Comparison of ENCODE assay signal across 1 cellular context in the genomic region with DNA sequence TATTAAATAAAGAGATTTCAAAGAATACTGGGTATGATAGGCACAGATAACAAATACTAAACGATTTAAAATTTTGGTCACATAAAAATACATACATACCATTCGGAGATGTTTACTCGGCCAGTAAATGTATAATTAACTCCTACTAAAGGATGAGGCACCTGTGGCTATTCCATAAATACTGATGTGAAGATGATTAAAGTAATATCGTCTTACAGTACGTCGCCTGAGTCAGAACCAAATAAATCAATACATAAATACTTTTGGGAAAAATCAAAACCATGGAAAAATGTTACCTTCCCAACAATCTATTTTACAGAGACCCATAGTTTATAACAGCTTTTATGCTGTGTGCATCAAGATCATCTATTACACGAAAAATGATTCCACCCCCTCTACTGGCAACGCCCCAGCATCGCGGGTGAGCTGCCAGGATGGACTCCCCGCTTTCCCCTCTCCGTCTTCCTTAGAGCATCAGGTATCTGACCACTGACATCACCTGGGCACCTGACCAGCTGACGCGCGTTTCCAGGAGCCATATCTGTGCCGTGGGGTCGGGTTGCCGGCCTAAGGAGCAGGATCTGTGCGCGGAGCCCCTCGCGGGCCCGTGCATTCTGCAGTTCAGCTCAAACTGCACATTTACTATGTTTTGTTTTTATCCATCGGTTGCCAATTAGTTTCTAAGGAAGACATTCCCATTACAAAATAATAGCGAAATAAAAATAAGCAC.
TF ChIP-seq lines count a peak whose summit lies in the region.

No MANE protein-coding gene starts in this region.

TF ChIP-seq in HepG2, 621 proteins besides CTCF, POLR2A, EP300 and RAD21 (continues in another document):
- TF ChIP-seq ZSCAN20 (CRISPR knock-in tag; IDR thresholded peaks at IDR 0.05; ENCODE audit: borderline replicate concordance) = no peak
- TF ChIP-seq SOX5 (CRISPR knock-in tag; IDR thresholded peaks at IDR 0.05; ENCODE audit: borderline replicate concordance) = peak; percentile 34
- TF ChIP-seq REPIN1 (CRISPR knock-in tag; IDR thresholded peaks at IDR 0.05; ENCODE audit: borderline replicate concordance, low read depth) = no peak; the same call in 1 of the 2 replicates
- no peak for TF ChIP-seq ZNF431 (CRISPR knock-in tag; IDR thresholded peaks at IDR 0.05; ENCODE audit: borderline replicate concordance, low read depth)
- 0 out of 2 replicates have a peak, but pooled peaks have one; percentile 6 for TF ChIP-seq MIER3 (CRISPR knock-in tag; IDR thresholded peaks at IDR 0.05; ENCODE audit: borderline replicate concordance)
- TF ChIP-seq, protein P1, sequence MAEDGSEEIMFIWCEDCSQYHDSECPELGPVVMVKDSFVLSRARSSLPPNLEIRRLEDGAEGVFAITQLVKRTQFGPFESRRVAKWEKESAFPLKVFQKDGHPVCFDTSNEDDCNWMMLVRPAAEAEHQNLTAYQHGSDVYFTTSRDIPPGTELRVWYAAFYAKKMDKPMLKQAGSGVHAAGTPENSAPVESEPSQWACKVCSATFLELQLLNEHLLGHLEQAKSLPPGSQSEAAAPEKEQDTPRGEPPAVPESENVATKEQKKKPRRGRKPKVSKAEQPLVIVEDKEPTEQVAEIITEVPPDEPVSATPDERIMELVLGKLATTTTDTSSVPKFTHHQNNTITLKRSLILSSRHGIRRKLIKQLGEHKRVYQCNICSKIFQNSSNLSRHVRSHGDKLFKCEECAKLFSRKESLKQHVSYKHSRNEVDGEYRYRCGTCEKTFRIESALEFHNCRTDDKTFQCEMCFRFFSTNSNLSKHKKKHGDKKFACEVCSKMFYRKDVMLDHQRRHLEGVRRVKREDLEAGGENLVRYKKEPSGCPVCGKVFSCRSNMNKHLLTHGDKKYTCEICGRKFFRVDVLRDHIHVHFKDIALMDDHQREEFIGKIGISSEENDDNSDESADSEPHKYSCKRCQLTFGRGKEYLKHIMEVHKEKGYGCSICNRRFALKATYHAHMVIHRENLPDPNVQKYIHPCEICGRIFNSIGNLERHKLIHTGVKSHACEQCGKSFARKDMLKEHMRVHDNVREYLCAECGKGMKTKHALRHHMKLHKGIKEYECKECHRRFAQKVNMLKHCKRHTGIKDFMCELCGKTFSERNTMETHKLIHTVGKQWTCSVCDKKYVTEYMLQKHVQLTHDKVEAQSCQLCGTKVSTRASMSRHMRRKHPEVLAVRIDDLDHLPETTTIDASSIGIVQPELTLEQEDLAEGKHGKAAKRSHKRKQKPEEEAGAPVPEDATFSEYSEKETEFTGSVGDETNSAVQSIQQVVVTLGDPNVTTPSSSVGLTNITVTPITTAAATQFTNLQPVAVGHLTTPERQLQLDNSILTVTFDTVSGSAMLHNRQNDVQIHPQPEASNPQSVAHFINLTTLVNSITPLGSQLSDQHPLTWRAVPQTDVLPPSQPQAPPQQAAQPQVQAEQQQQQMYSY (CRISPR knock-in tag; IDR thresholded peaks at IDR 0.05) = no peak
- no peak for TF ChIP-seq ZNF318 (CRISPR knock-in tag; IDR thresholded peaks at IDR 0.05)
- no peak for TF ChIP-seq HMGA1 (CRISPR knock-in tag; conservative IDR thresholded peaks at IDR 0.05)
- TF ChIP-seq, protein P2, sequence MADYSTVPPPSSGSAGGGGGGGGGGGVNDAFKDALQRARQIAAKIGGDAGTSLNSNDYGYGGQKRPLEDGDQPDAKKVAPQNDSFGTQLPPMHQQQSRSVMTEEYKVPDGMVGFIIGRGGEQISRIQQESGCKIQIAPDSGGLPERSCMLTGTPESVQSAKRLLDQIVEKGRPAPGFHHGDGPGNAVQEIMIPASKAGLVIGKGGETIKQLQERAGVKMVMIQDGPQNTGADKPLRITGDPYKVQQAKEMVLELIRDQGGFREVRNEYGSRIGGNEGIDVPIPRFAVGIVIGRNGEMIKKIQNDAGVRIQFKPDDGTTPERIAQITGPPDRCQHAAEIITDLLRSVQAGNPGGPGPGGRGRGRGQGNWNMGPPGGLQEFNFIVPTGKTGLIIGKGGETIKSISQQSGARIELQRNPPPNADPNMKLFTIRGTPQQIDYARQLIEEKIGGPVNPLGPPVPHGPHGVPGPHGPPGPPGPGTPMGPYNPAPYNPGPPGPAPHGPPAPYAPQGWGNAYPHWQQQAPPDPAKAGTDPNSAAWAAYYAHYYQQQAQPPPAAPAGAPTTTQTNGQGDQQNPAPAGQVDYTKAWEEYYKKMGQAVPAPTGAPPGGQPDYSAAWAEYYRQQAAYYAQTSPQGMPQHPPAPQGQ (CRISPR knock-in tag; IDR thresholded peaks at IDR 0.05; ENCODE audit: borderline replicate concordance) = no peak
- TF ChIP-seq RBAK (CRISPR knock-in tag; IDR thresholded peaks at IDR 0.05) = no peak
- TF ChIP-seq ETV6 (CRISPR knock-in tag; conservative IDR thresholded peaks at IDR 0.05) = no peak
- TF ChIP-seq ZBTB4 (CRISPR knock-in tag; IDR thresholded peaks at IDR 0.05; ENCODE audit: borderline replicate concordance) = no peak
- TF ChIP-seq NR2F2 (IDR thresholded peaks at IDR 0.05; ENCODE audit: borderline replicate concordance, low read depth) = no peak
- peak; percentile 28; the same call in 1 of the 2 replicates for TF ChIP-seq GMEB1 (CRISPR knock-in tag; IDR thresholded peaks at IDR 0.05; ENCODE audit: borderline replicate concordance)
- no peak for TF ChIP-seq ZNF563 (CRISPR knock-in tag; IDR thresholded peaks at IDR 0.05)
- TF ChIP-seq, protein P3, sequence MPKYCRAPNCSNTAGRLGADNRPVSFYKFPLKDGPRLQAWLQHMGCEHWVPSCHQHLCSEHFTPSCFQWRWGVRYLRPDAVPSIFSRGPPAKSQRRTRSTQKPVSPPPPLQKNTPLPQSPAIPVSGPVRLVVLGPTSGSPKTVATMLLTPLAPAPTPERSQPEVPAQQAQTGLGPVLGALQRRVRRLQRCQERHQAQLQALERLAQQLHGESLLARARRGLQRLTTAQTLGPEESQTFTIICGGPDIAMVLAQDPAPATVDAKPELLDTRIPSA (CRISPR knock-in tag; IDR thresholded peaks at IDR 0.05; ENCODE audit: borderline replicate concordance) = no peak
- no peak for TF ChIP-seq ZNF260 (CRISPR knock-in tag; IDR thresholded peaks at IDR 0.05; ENCODE audit: borderline replicate concordance, low read depth)
- no peak for TF ChIP-seq NPAS2 (CRISPR knock-in tag; IDR thresholded peaks at IDR 0.05; ENCODE audit: borderline replicate concordance)
- TF ChIP-seq MXD4 (CRISPR knock-in tag; IDR thresholded peaks at IDR 0.05) = no peak
- TF ChIP-seq IRF1 (CRISPR knock-in tag; IDR thresholded peaks at IDR 0.05; ENCODE audit: low read depth) = no peak
- TF ChIP-seq FOXP1 (IDR thresholded peaks at IDR 0.05) = no peak
- no peak for TF ChIP-seq FOXP1 (CRISPR knock-in tag; IDR thresholded peaks at IDR 0.05)
- no peak for TF ChIP-seq TBP (CRISPR knock-in tag; IDR thresholded peaks at IDR 0.05)
- no peak for TF ChIP-seq BCL6 (CRISPR knock-in tag; IDR thresholded peaks at IDR 0.05)
- no peak for TF ChIP-seq PLRG1 (conservative IDR thresholded peaks at IDR 0.05)
- no peak for TF ChIP-seq BORCS8-MEF2B (CRISPR knock-in tag; IDR thresholded peaks at IDR 0.05)
- no peak for TF ChIP-seq TAF15 (IDR thresholded peaks at IDR 0.05; ENCODE audit: low read depth, low read length, poor library complexity, severe bottlenecking)
- TF ChIP-seq ZNF879 (CRISPR knock-in tag; IDR thresholded peaks at IDR 0.05) = no peak
- TF ChIP-seq YEATS2 (CRISPR knock-in tag; IDR thresholded peaks at IDR 0.05; ENCODE audit: borderline replicate concordance) = peak; percentile 52; the same call in 1 of the 2 replicates
- no peak for TF ChIP-seq NRL (CRISPR knock-in tag; IDR thresholded peaks at IDR 0.05; ENCODE audit: borderline replicate concordance)
- TF ChIP-seq SCMH1 (CRISPR knock-in tag; IDR thresholded peaks at IDR 0.05; ENCODE audit: borderline replicate concordance) = no peak
